In genomic region chr22:30421695-30422480, GRCh38 we compare ENCODE assay signal across 8 cellular contexts. TPM values are rescaled to one million over a fixed set of nuclear protein-coding genes. Genes with fewer than 3 reads are reported as not detected.
DNase-seq lines count a peak whose midpoint lies in the region; ATAC-seq and TF ChIP-seq lines count a peak whose summit lies in the region.

No MANE protein-coding gene starts in this region.

- 65 to 72% methylated on average over 8 of the region's 8 CpGs for WGBS in heart right ventricle, 2 donors
- 49 to 56% methylated on average over 8 of the region's 8 CpGs for WGBS in body of pancreas, 2 donors
- 82% methylated on average over 8 of the region's 8 CpGs for WGBS in urinary bladder

- H3K9me3 ChIP-seq in heart right ventricle = no peaks in the 10 kb centered on the region
- no peaks in the 10 kb centered on the region for H3K9me3 ChIP-seq in body of pancreas

- no peaks in the 10 kb centered on the region for H3K27me3 Mint-ChIP-seq in memory B cell

- H3K27ac ChIP-seq in heart right ventricle (peak overlapping the region in 8 of 10 donors; percentile 90 to 98 (median 96)), body of pancreas (peak overlapping the region; percentile 94 to 97 (median 96)), urinary bladder (ENCODE audit: low read depth) (peak overlapping the region; percentile 13)

- peak overlapping the region; percentile 98 for H3K4me3 Mint-ChIP-seq in memory B cell

- H3K27ac Mint-ChIP-seq in memory B cell = no peak overlapping the region

- peaks cover 29% of the 10 kb centered on the region for H3K4me1 Mint-ChIP-seq in memory B cell

- DNase-seq in heart right ventricle (no peak), left cardiac atrium (no peak), body of pancreas (no peak), memory B cell (ENCODE audit: low spot score in 2 of 2) (no peak), GOT3 (lab: John Stamatoyannopoulos, UW) (no peak), NAMALWA (ENCODE audit: low spot score) (no peak)

- H3K4me3 ChIP-seq in heart right ventricle (peak overlapping the region in 5 of 10 donors; percentile 61 to 88 (median 74)), body of pancreas (no peak overlapping the region), urinary bladder (ENCODE audit: low read depth, low read length) (no peak overlapping the region)

- H3K27me3 ChIP-seq in heart right ventricle (no peaks in the 10 kb centered on the region), body of pancreas (no peaks in the 10 kb centered on the region)

- no peak for TF ChIP-seq POLR2A in body of pancreas (IDR thresholded peaks at IDR 0.05)

- H3K4me1 ChIP-seq in heart right ventricle = peaks cover 7 to 65% (median 41%) of the 10 kb centered on the region in 9 donors
- H3K4me1 ChIP-seq in body of pancreas = peaks cover 52% of the 10 kb centered on the region
- H3K4me1 ChIP-seq in urinary bladder (ENCODE audit: insufficient read depth) = no peaks in the 10 kb centered on the region

- H3K9me3 Mint-ChIP-seq in memory B cell = no peaks in the 10 kb centered on the region

- H3K36me3 ChIP-seq in heart right ventricle = peaks cover 0 to 49% (median 10%) of the 10 kb centered on the region in 9 donors
- H3K36me3 ChIP-seq in body of pancreas (replicated peaks in 1 of 2; ENCODE audit: insufficient read depth in 1 of 2, low read depth in 2 of 2) = peaks cover 0 to 2% of the 10 kb centered on the region in 2 donors
- no peaks in the 10 kb centered on the region for H3K36me3 ChIP-seq in urinary bladder (ENCODE audit: insufficient read depth)

- no peaks in the 10 kb centered on the region for H3K36me3 Mint-ChIP-seq in memory B cell

- ATAC-seq in heart right ventricle (no peak), left cardiac atrium (no peak), body of pancreas (no peak), memory B cell (ENCODE audit: low read depth) (no peak), HG02852 (IDR thresholded peaks at IDR 0.05; ENCODE audit: unreplicated experiment) (no peak)

- intact Hi-C loops in heart right ventricle (cut with DNase I) = no loop called here
- intact Hi-C loops in left cardiac atrium (cut with DNase I) = no loop called here
- intact Hi-C loops in body of pancreas (cut with DNase I) = no loop called here

- TF ChIP-seq CTCF in heart right ventricle (IDR thresholded peaks at IDR 0.05) = no peak
- no peak for TF ChIP-seq CTCF in body of pancreas (IDR thresholded peaks at IDR 0.05)

RNA-seq across cellular contexts. Expression of gene MTFP1, which starts 3.7 kb away (rescaled TPM):
- total RNA-seq in heart right ventricle (10 to 100 TPM in 7 of 10 donors, 1 to 10 TPM in 3; 5.9 to 31.0 (median 13.2) TPM), left cardiac atrium (10 to 100 TPM; 21.4 to 33.8 TPM), body of pancreas (10 to 100 TPM in 1 of 2 donors, 1 to 10 TPM in 1; 9.9 to 18.5 TPM), urinary bladder (2.1 TPM)
- polyA plus RNA-seq in heart right ventricle (100 to 1,000 TPM in 1 of 2 donors, 10 to 100 TPM in 1; 50.8 to 132 TPM), urinary bladder (7.7 TPM)

RNA-seq across cellular contexts. Expression of gene SEC14L2, which starts 25.1 kb away (rescaled TPM):
- total RNA-seq in heart right ventricle (1 to 10 TPM in 2 of 10 donors, under 1 TPM in 8; 0.21 to 3.7 (median 0.78) TPM), left cardiac atrium (1 to 10 TPM; 2.1 to 5.7 TPM), body of pancreas (1 to 10 TPM in 1 of 2 donors, under 1 TPM in 1; 0.33 to 3.9 TPM), urinary bladder (6.2 TPM)
- polyA plus RNA-seq in heart right ventricle (1 to 10 TPM in 1 of 2 donors, under 1 TPM in 1; 0.80 to 7.6 TPM), urinary bladder (11.0 TPM)

RNA-seq across cellular contexts. Expression of gene RNF215, which starts 34.7 kb away (rescaled TPM):
- total RNA-seq in heart right ventricle (10 to 100 TPM in 1 of 10 donors, 1 to 10 TPM in 9; 3.4 to 10.5 (median 6.0) TPM), left cardiac atrium (10 to 100 TPM in 1 of 2 donors, 1 to 10 TPM in 1; 7.5 to 12.9 TPM), body of pancreas (10 to 100 TPM; 13.8 to 14.0 TPM), urinary bladder (10.7 TPM)
- polyA plus RNA-seq in heart right ventricle (1 to 10 TPM; 4.9 to 7.2 TPM), urinary bladder (18.8 TPM)

RNA-seq across cellular contexts. Expression of gene SEC14L3, which starts 49.9 kb away (rescaled TPM):
- total RNA-seq in heart right ventricle (not detected), left cardiac atrium (not detected), body of pancreas (not detected), urinary bladder (not detected)
- polyA plus RNA-seq in heart right ventricle (not detected), urinary bladder (not detected)

Comparison
In these comparisons a context has a peak if more than half of its experiments do, and no peak if none do; other contexts are left out.
1. H3K27ac ChIP-seq: peak in every context shown above with its lines; median percentile 96 in body of pancreas; 96 in heart right ventricle; 13 in urinary bladder.